In the genomic region with DNA sequence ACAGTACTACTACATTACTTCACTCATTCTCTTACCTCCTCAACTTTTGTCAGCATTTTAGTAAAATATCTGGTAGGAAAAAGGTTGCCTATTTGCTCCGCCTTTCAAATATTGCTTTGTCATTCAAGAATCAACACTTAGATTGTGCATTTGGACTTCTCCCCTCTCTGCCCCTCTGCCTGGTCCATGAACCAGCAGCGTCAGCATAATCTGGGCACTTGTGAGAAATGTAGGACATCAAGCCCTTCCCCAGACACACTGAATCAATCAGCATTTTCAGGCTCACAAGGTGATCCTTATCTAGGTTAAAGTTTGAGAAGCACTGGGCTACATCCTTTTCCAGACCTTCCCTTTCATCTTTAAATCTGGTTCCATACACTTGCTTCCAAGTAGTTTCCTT, we compare ENCODE assay signal across 23 cellular contexts. TPM values are rescaled to one million over a fixed set of nuclear protein-coding genes. Genes with fewer than 3 reads are reported as not detected.
DNase-seq lines count a peak whose midpoint lies in the region; ATAC-seq, FAIRE-seq and TF ChIP-seq lines count a peak whose summit lies in the region.
"Had no signal": no experiment of that assay in that cellular context is flagged by ENCODE, and none has a peak within 500 bp of the region (broad histone marks: within the 10 kb centered on the region; RNA-seq: fewer than 3 reads in every experiment).

No MANE protein-coding gene starts in this region.

- H3K36me3 ChIP-seq in MM.1S (replicated peaks; ENCODE audit: insufficient read depth, low read length) (no peaks in the 10 kb centered on the region), K562 (ENCODE audit: control insufficient read depth, insufficient read depth, low read length) (no peaks in the 10 kb centered on the region), smooth muscle cell (ENCODE audit: low read depth) (no peaks in the 10 kb centered on the region), mesendoderm (ENCODE audit: control insufficient read depth, insufficient read depth, low read length) (no peaks in the 10 kb centered on the region)

- no peak overlapping the region for H3K4me2 ChIP-seq in A549
- peak overlapping the region; percentile 18; the same call in 1 of the 2 replicates for H3K4me2 ChIP-seq in MM.1S (ENCODE audit: low read depth, low read length)
- H3K4me2 ChIP-seq in K562 (ENCODE audit: insufficient read depth, low read length), result no peak overlapping the region
- no peak overlapping the region for H3K4me2 ChIP-seq in smooth muscle cell
- no peak overlapping the region for H3K4me2 ChIP-seq in mesendoderm (ENCODE audit: low read length)

- H3K27me3 Mint-ChIP-seq in mesothelial cell of epicardium (ENCODE audit: low read depth), result no peaks in the 10 kb centered on the region
- H3K27me3 Mint-ChIP-seq in CD14-positive monocyte (ENCODE audit: low read depth in 3 of 3), result no peaks in the 10 kb centered on the region
- H3K27me3 Mint-ChIP-seq: CD4-positive, CD25-positive, alpha-beta regulatory T cell had no signal

- in situ Hi-C loops in K562 (cut with MboI), result no loop called here

- H3K27ac ChIP-seq in A549, result no peak overlapping the region
- peak overlapping the region; percentile 11; the same call in 1 of the 2 replicates for H3K27ac ChIP-seq in MM.1S (ENCODE audit: low read length)
- H3K27ac ChIP-seq in K562 (ENCODE audit: extremely low read depth, low read depth, low read length), result no peak overlapping the region
- H3K27ac ChIP-seq in smooth muscle cell (ENCODE audit: low read depth), result peak overlapping the region; percentile 17
- H3K27ac ChIP-seq in mesendoderm (ENCODE audit: low read depth, low read length), result no peak overlapping the region
- H3K27ac ChIP-seq: GM23248 had no signal

- DNase-seq in A549 (ENCODE audit: low read depth in 1 of 2, low spot score in 1 of 2) (no peak), MM.1S (no peak), K562 (ENCODE audit: extremely low read depth in 1 of 4, low spot score in 3 of 4) (no peak), smooth muscle cell (lab: John Stamatoyannopoulos, UW; ENCODE audit: unreplicated experiment) (no peak), mesothelial cell of epicardium (ENCODE audit: low spot score in 2 of 2, unreplicated experiment in 2 of 2) (no peak), CD14-positive monocyte (ENCODE audit: low spot score) (no peak), mesendoderm (no peak)
- DNase-seq: 8988T; C1 segment of cervical spinal cord; Caco-2; CD4-positive, CD25-positive, alpha-beta regulatory T cell; CD8-positive, alpha-beta T cell; DMS79; EL; GDM1; GM23248; H7; HCEC 1CT had no signal

- no peak overlapping the region for H4K8ac ChIP-seq in mesendoderm (ENCODE audit: low read depth, low read length)

- H3K4me3 ChIP-seq in A549 (no peak overlapping the region), MM.1S (ENCODE audit: low read length) (no peak overlapping the region), K562 (no peak overlapping the region), smooth muscle cell (no peak overlapping the region), mesendoderm (ENCODE audit: low read length) (no peak overlapping the region)
- H3K4me3 ChIP-seq: GM12878, GM23248 had no signal

- H3K79me1 ChIP-seq in mesendoderm (ENCODE audit: low read length), result no peaks in the 10 kb centered on the region

- no peak overlapping the region for H2BK120ac ChIP-seq in mesendoderm (ENCODE audit: low read depth, low read length)

- peaks cover 13% of the 10 kb centered on the region for H3F3A ChIP-seq in MM.1S (ENCODE audit: insufficient read depth, low read length)
- no peaks in the 10 kb centered on the region for H3F3A ChIP-seq in smooth muscle cell (ENCODE audit: low read depth)

- BruUV-seq in K562 (replicated peaks; lab: Mats Ljungman, UMichigan), result no TSS peak

- POLR2A ChIA-PET in A549 (lab: Yijun Ruan, JAX), result no interaction called here
- POLR2A ChIA-PET in K562 (lab: Yijun Ruan, JAX), result no interaction called here

- H3K4me1 Mint-ChIP-seq in mesothelial cell of epicardium (no peaks in the 10 kb centered on the region), CD14-positive monocyte (no peaks in the 10 kb centered on the region)
- H3K4me1 Mint-ChIP-seq: CD4-positive, CD25-positive, alpha-beta regulatory T cell had no signal

- H3K23ac ChIP-seq in mesendoderm (ENCODE audit: low read length), result no peak overlapping the region

- no peak overlapping the region for H3K18ac ChIP-seq in mesendoderm (ENCODE audit: low read length)

- no peaks in the 10 kb centered on the region for H3K9me1 ChIP-seq in K562 (ENCODE audit: control insufficient read depth, insufficient read depth, low read length)

- WGBS in A549 (ENCODE audit: missing lambda C conversion rate), result 13% methylated on average over 2 of the region's 2 CpGs
- 2% methylated on average over 2 of the region's 2 CpGs for WGBS in K562 (ENCODE audit: insufficient coverage, low coverage, missing lambda C conversion rate)
- 75% methylated on average over 2 of the region's 2 CpGs for WGBS in smooth muscle cell (ENCODE audit: low lambda C conversion rate)
- WGBS in mesendoderm (ENCODE audit: extremely low coverage, insufficient coverage, low lambda C conversion rate), result no CpG with 5 or more reads among the region's 2 CpGs

- no peak overlapping the region for H2BK15ac ChIP-seq in mesendoderm (replicated peaks; ENCODE audit: low read depth)

- CTCF ChIA-PET in A549 (lab: Yijun Ruan, JAX) (no interaction called here), K562 (lab: Yijun Ruan, JAX; ENCODE audit: low intra/inter-chr PET ratio) (no interaction called here)

- no peak overlapping the region for H3K9ac ChIP-seq in MM.1S (ENCODE audit: low read length)
- H3K9ac ChIP-seq in K562 (ENCODE audit: insufficient read depth in 1 of 2, low read depth in 2 of 2, low read length in 2 of 2), result no peak overlapping the region
- no peak overlapping the region for H3K9ac ChIP-seq in smooth muscle cell (ENCODE audit: low read depth)
- no peak overlapping the region for H3K9ac ChIP-seq in mesendoderm (ENCODE audit: low read length)
- H3K9ac ChIP-seq: GM23248 had no signal

- no peak overlapping the region for H4K5ac ChIP-seq in mesendoderm (ENCODE audit: low read length)

- H3K4me1 ChIP-seq in A549 (no peaks in the 10 kb centered on the region), MM.1S (ENCODE audit: low read length) (peaks cover 28% of the 10 kb centered on the region), K562 (replicated peaks in 1 of 2; ENCODE audit: control insufficient read depth in 2 of 2, insufficient read depth in 2 of 2, low read length in 2 of 2) (no peaks in the 10 kb centered on the region), smooth muscle cell (ENCODE audit: low read depth) (no peaks in the 10 kb centered on the region), mesendoderm (ENCODE audit: control insufficient read depth, low read depth, low read length) (no peaks in the 10 kb centered on the region)
- H3K4me1 ChIP-seq: Caco-2 had no signal

- no peaks in the 10 kb centered on the region for H3K9me2 ChIP-seq in MM.1S (replicated peaks; ENCODE audit: insufficient read depth, low read length)

- H3K4me3 Mint-ChIP-seq in mesothelial cell of epicardium (no peak overlapping the region), CD14-positive monocyte (no peak overlapping the region)
- H3K4me3 Mint-ChIP-seq: CD4-positive, CD25-positive, alpha-beta regulatory T cell; CD8-positive, alpha-beta T cell had no signal

- no peak for TF ChIP-seq RAD21 in A549 (conservative IDR thresholded peaks at IDR 0.05 in 1 of 2, IDR thresholded peaks at IDR 0.05 in 1 of 2)
- no peak for TF ChIP-seq RAD21 in K562 (CRISPR knock-in tag; conservative IDR thresholded peaks at IDR 0.05 in 1 of 2, IDR thresholded peaks at IDR 0.05 in 1 of 2)

- H3K9me3 ChIP-seq in A549, result no peaks in the 10 kb centered on the region
- H3K9me3 ChIP-seq in MM.1S (replicated peaks; ENCODE audit: insufficient read depth, low read length), result no peaks in the 10 kb centered on the region
- no peaks in the 10 kb centered on the region for H3K9me3 ChIP-seq in K562 (replicated peaks; ENCODE audit: control insufficient read depth, insufficient read depth, low read depth, low read length)
- H3K9me3 ChIP-seq in smooth muscle cell (replicated peaks; ENCODE audit: low read depth), result no peaks in the 10 kb centered on the region

- TF ChIP-seq CTCF in A549 (IDR thresholded peaks at IDR 0.05), result no peak
- TF ChIP-seq CTCF in MM.1S (IDR thresholded peaks at IDR 0.05; ENCODE audit: low read length), result no peak
- TF ChIP-seq CTCF in K562 (IDR thresholded peaks at IDR 0.05 in 2 of 3, conservative IDR thresholded peaks at IDR 0.05 in 1 of 3; ENCODE audit: insufficient read depth in 2 of 3, low read depth in 1 of 3, low read length in 3 of 3), result no peak
- TF ChIP-seq CTCF in smooth muscle cell (IDR thresholded peaks at IDR 0.05; ENCODE audit: borderline replicate concordance, insufficient read depth, poor library complexity, severe bottlenecking), result no peak
- TF ChIP-seq CTCF in mesothelial cell of epicardium (IDR thresholded peaks at IDR 0.05; ENCODE audit: unreplicated experiment), result no peak
- TF ChIP-seq CTCF in CD14-positive monocyte (IDR thresholded peaks at IDR 0.05), result no peak

- no peak overlapping the region for H2BK5ac ChIP-seq in mesendoderm (ENCODE audit: low read length)

- no peak overlapping the region for H2AK5ac ChIP-seq in mesendoderm (ENCODE audit: low read length)

- no peaks in the 10 kb centered on the region for H3K79me2 ChIP-seq in MM.1S (ENCODE audit: low read length)
- no peaks in the 10 kb centered on the region for H3K79me2 ChIP-seq in K562 (ENCODE audit: control insufficient read depth, insufficient read depth, low read length)
- H3K79me2 ChIP-seq in smooth muscle cell (ENCODE audit: low read depth), result no peaks in the 10 kb centered on the region
- H3K79me2 ChIP-seq in mesendoderm (ENCODE audit: control insufficient read depth, insufficient read depth, low read length), result no peaks in the 10 kb centered on the region

- FAIRE-seq in A549 (lab: Jason Lieb, UNC), result no peak
- no peak for FAIRE-seq in K562 (lab: Jason Lieb, UNC)
- FAIRE-seq: GM12878, GM19239, H1 had no signal

- H3K27ac Mint-ChIP-seq in mesothelial cell of epicardium, result no peak overlapping the region
- no peak overlapping the region for H3K27ac Mint-ChIP-seq in CD14-positive monocyte
- H3K27ac Mint-ChIP-seq: CD4-positive, CD25-positive, alpha-beta regulatory T cell; CD8-positive, alpha-beta T cell had no signal

- TF ChIP-seq EP300 in A549 (IDR thresholded peaks at IDR 0.05) (no peak), K562 (IDR thresholded peaks at IDR 0.05; ENCODE audit: low read length) (no peak)

- H2AFZ ChIP-seq in MM.1S (ENCODE audit: low read length) (0 out of 2 replicates have a peak overlapping the region, but pooled peaks have one; percentile 2), K562 (ENCODE audit: low read depth, low read length) (no peak overlapping the region), smooth muscle cell (ENCODE audit: low read depth) (no peak overlapping the region)
- H2AFZ ChIP-seq: GM23248 had no signal

- H3K4ac ChIP-seq in mesendoderm (ENCODE audit: low read depth, low read length), result no peak overlapping the region

- ATAC-seq in A549, result no peak
- no peak for ATAC-seq in K562
- ATAC-seq: CD8-positive, alpha-beta T cell; GM12878 had no signal

- H3K36me3 Mint-ChIP-seq in mesothelial cell of epicardium (no peaks in the 10 kb centered on the region), CD14-positive monocyte (no peaks in the 10 kb centered on the region)
- H3K36me3 Mint-ChIP-seq: CD4-positive, CD25-positive, alpha-beta regulatory T cell; CD8-positive, alpha-beta T cell had no signal

- no peak overlapping the region for H3K56ac ChIP-seq in mesendoderm (ENCODE audit: low read length)

- intact Hi-C loops in K562 (cut with micrococcal nuclease), result no loop called here
- intact Hi-C loops in CD14-positive monocyte (cut with micrococcal nuclease), result no loop called here

- H3K27me3 ChIP-seq in MM.1S (replicated peaks; ENCODE audit: insufficient read depth, low read length) (no peaks in the 10 kb centered on the region), K562 (ENCODE audit: control insufficient read depth in 2 of 2, insufficient read depth in 2 of 2, low read length in 2 of 2) (no peaks in the 10 kb centered on the region), smooth muscle cell (ENCODE audit: low read depth) (no peaks in the 10 kb centered on the region), mesendoderm (ENCODE audit: insufficient read depth, low read length, poor library complexity) (no peaks in the 10 kb centered on the region)

- TF ChIP-seq POLR2A in A549 (IDR thresholded peaks at IDR 0.05; ENCODE audit: low read length) (no peak), K562 (conservative IDR thresholded peaks at IDR 0.05) (no peak)

- H4K20me1 ChIP-seq in MM.1S (ENCODE audit: insufficient read depth, low read length) (no peaks in the 10 kb centered on the region), K562 (replicated peaks; ENCODE audit: control insufficient read depth, insufficient read depth, low read length) (no peaks in the 10 kb centered on the region), smooth muscle cell (ENCODE audit: low read depth) (no peaks in the 10 kb centered on the region)

- peaks cover 16% of the 10 kb centered on the region for H3K9me3 Mint-ChIP-seq in mesothelial cell of epicardium
- H3K9me3 Mint-ChIP-seq in CD14-positive monocyte, result peaks cover 0 to 6% (median 2%) of the 10 kb centered on the region in 7 donors

RNA-seq across cellular contexts. Expression of a gene that starts 16.3 kb away (rescaled TPM):
- polyA plus RNA-seq in A549 (2011; rRNA removed) (not detected in 2 replicates), A549 (2017; fragmentation: RNase III; extraction: RNeasy Plus Mini Kit Qiagen cat#74134 plus additional on column Dnase treatment) (not detected in 3 replicates), K562 (2011; rRNA removed) (not detected in 2 replicates), K562 (2014; fragmentation: Illumina TruSeq; extraction: Trizol) (not detected in 2 replicates), K562 (2014; fragmentation: Nextera tagmentation; extraction: Ambion mirVana) (not detected), K562 (2014; rRNA removed) (not detected in 2 replicates), smooth muscle cell (not detected in 2 replicates), CD14-positive monocyte (not detected)
- not detected in 2 replicates for polyA plus RNA-seq in A549 (2012; cell fraction: cytosol; rRNA removed)
- polyA plus RNA-seq in A549 (2012; cell fraction: nucleus; rRNA removed), result not detected in 2 replicates
- not detected in 2 replicates for polyA minus RNA-seq in A549 (2011; rRNA and poly(A)+ RNA removed)
- not detected in 2 replicates for total RNA-seq in K562 (2011; cell fraction: chromatin; rRNA removed; ENCODE audit: low replicate concordance)
- total RNA-seq in K562 (2011; cell fraction: nucleolus; rRNA removed), result not detected in 2 replicates
- total RNA-seq in K562 (2011; cell fraction: nucleoplasm; rRNA removed), result not detected in 2 replicates
- total RNA-seq in K562 (2014; rRNA removed) (not detected in 2 replicates), K562 (2014; rRNA removed; fragmentation: Illumina TruSeq; extraction: Trizol) (not detected in 2 replicates), K562 (2015; rRNA removed; fragmentation: Illumina TruSeq; extraction: Trizol) (not detected in 2 replicates), K562 (2021) (0.04 TPM in 1 of 2 replicates, not detected in the other), smooth muscle cell (not detected in 2 replicates), mesothelial cell of epicardium (not detected in 3 replicates)
- polyA plus RNA-seq in K562 (2011; cell fraction: cytosol; rRNA removed), result not detected in 2 replicates
- polyA plus RNA-seq in K562 (2011; cell fraction: nucleus; rRNA removed), result not detected in 2 replicates
- polyA plus RNA-seq in K562 (2012), result not detected in 2 replicates
- polyA minus RNA-seq in K562 (2011; rRNA and poly(A)+ RNA removed), result not detected in 2 replicates
- polyA minus RNA-seq in K562 (2011; cell fraction: cytosol; rRNA and poly(A)+ RNA removed), result not detected in 2 replicates
- not detected in 2 replicates for polyA minus RNA-seq in K562 (2011; cell fraction: nucleus; rRNA and poly(A)+ RNA removed)
- polyA plus RNA-seq in mesendoderm (2013, experiment 1 of 2), result not detected
- polyA plus RNA-seq in mesendoderm (2013, experiment 2 of 2), result not detected
- total RNA-seq: A673; Caco-2; CD4-positive, CD25-positive, alpha-beta regulatory T cell; CD8-positive, alpha-beta T cell; GM23248; H1; H7 had no signal
- polyA plus RNA-seq: BJ; CD4-positive, CD25-positive, alpha-beta regulatory T cell; GM12878; GM23248; H1 had no signal

Comparison
In these comparisons a context has a peak if more than half of its experiments do, and no peak if none do; other contexts are left out.
1. H3K27ac ChIP-seq: peak in MM.1S (single experiment) and smooth muscle cell (single experiment); none in A549 (0 of 2), K562 (single experiment) and mesendoderm (single experiment).